In the genomic region with DNA sequence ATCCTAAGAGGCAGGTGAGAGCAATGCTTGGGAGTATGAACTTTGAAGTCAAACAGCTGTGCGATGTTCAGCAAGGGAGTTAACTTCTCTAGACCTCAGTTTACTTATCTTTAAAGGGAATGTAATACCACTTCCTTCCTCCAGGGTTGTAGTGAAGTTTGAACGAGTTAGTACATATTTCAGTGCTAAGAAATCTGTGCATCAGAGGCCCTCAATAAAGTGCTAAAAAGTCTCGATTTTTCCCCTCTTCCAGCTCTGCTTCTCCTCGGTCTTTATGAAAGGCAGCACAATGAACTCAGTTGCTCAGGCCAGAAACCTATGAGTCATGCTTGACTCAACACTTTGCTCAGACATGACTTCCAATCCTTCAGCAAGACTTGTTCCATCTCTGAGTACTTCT, we compare ENCODE assay signal across 10 cellular contexts.
A peak's percentile ranks its signal among the peaks of the same experiment; 100 is the strongest.
DNase-seq lines count a peak whose midpoint lies in the region; ATAC-seq, FAIRE-seq and TF ChIP-seq lines count a peak whose summit lies in the region.
"Had no signal": no experiment of that assay in that cellular context is flagged by ENCODE, and none has a peak within 500 bp of the region (broad histone marks: within the 10 kb centered on the region; RNA-seq: fewer than 3 reads in every experiment).

No MANE protein-coding gene starts in this region.

- FAIRE-seq in keratinocyte (lab: Jason Lieb, UNC) (peak; percentile 97), pancreas (lab: Jason Lieb, UNC) (no peak)

- H3K79me2 ChIP-seq in keratinocyte (ENCODE audit: control insufficient read depth, insufficient read depth, low read length): no peaks in the 10 kb centered on the region
- H3K79me2 ChIP-seq: parathyroid adenoma had no signal

- no peak for ATAC-seq in gastroesophageal sphincter
- no peak for ATAC-seq in pancreas

- H3K9ac ChIP-seq in keratinocyte (ENCODE audit: control insufficient read depth, extremely low read depth, insufficient read depth, low read length): no peak overlapping the region
- H3K9ac ChIP-seq: parathyroid adenoma had no signal

- no peak for TF ChIP-seq POLR2A in gastroesophageal sphincter (IDR thresholded peaks at IDR 0.05)
- no peak for TF ChIP-seq POLR2A in stomach (IDR thresholded peaks at IDR 0.05)

- DNase-seq in DMS114 treated with DMSO at 0.1 percent for 48 hours (lab: John Stamatoyannopoulos, UW; ENCODE audit: unreplicated experiment): peak; percentile 1
- DNase-seq in H4 (ENCODE audit: low spot score): peak; percentile 41
- DNase-seq in SJSA1 (ENCODE audit: low read depth in 1 of 2, low spot score in 2 of 2): peak; percentile 52 to 60
- peak; percentile 79 for DNase-seq in keratinocyte (ENCODE audit: low read depth, low spot score)
- DNase-seq in stomach: no peak
- no peak for DNase-seq in germinal center (ENCODE audit: low spot score)
- DNase-seq in pancreas: no peak
- DNase-seq: activated CD4-positive, alpha-beta T cell treated with anti-CD3 and anti-CD28 coated beads for 1 hour had no signal

- dilution Hi-C loops in keratinocyte (cut with MboI; ENCODE audit: extremely low pct_ligation_motif_present, low sequenced_read_pairs): no loop called here

- H3K27me3 ChIP-seq in SJSA1 (replicated peaks) (no peaks in the 10 kb centered on the region), keratinocyte (ENCODE audit: control insufficient read depth, extremely low read depth, insufficient read depth, low read length) (no peaks in the 10 kb centered on the region), gastroesophageal sphincter (no peaks in the 10 kb centered on the region), stomach (no peaks in the 10 kb centered on the region), pancreas (no peaks in the 10 kb centered on the region)

- no peaks in the 10 kb centered on the region for H3K9me1 ChIP-seq in keratinocyte (ENCODE audit: control insufficient read depth, extremely low read depth, insufficient read depth, low read length)

- peak in 1 of 3 experiments; percentile 2 for TF ChIP-seq CTCF in keratinocyte (optimal IDR thresholded peaks at IDR 0.05 in 1 of 3, IDR thresholded peaks at IDR 0.05 in 1 of 3, conservative IDR thresholded peaks at IDR 0.05 in 1 of 3; ENCODE audit: extremely low read depth in 1 of 3, insufficient read depth in 2 of 3, low read length in 3 of 3)
- TF ChIP-seq CTCF in gastroesophageal sphincter (IDR thresholded peaks at IDR 0.05): no peak
- no peak for TF ChIP-seq CTCF in stomach (IDR thresholded peaks at IDR 0.05)
- TF ChIP-seq CTCF in pancreas (IDR thresholded peaks at IDR 0.05): no peak

- H4K20me1 ChIP-seq in keratinocyte (ENCODE audit: control insufficient read depth, extremely low read depth, insufficient read depth, low read length): no peaks in the 10 kb centered on the region

- peak overlapping the region; percentile 64 for H2AFZ ChIP-seq in keratinocyte (ENCODE audit: control insufficient read depth, low read length)
- H2AFZ ChIP-seq: parathyroid adenoma had no signal

- 77 to 82% methylated on average over 4 of the region's 4 CpGs for WGBS in gastroesophageal sphincter (ENCODE audit: low coverage in 1 of 2), 2 donors
- WGBS in stomach, 5 donors: 68 to 84% (median 75%) methylated on average over 4 of the region's 4 CpGs
- WGBS in pancreas, 2 donors: 68 to 77% methylated on average over 4 of the region's 4 CpGs

- no peaks in the 10 kb centered on the region for H3K36me3 ChIP-seq in SJSA1
- no peaks in the 10 kb centered on the region for H3K36me3 ChIP-seq in keratinocyte (ENCODE audit: control insufficient read depth in 2 of 2, extremely low read depth in 1 of 2, insufficient read depth in 2 of 2, low read length in 2 of 2)
- no peaks in the 10 kb centered on the region for H3K36me3 ChIP-seq in gastroesophageal sphincter
- no peaks in the 10 kb centered on the region for H3K36me3 ChIP-seq in stomach
- H3K36me3 ChIP-seq in pancreas: no peaks in the 10 kb centered on the region

- peak overlapping the region; percentile 34 for H3K4me2 ChIP-seq in keratinocyte (ENCODE audit: control insufficient read depth, extremely low read depth, insufficient read depth, low read depth, low read length)

- intact Hi-C loops in stomach (cut with DNase I; ENCODE audit: low total_unique reads) (no loop called here), pancreas (cut with DNase I) (no loop called here)

- TF ChIP-seq EP300 in gastroesophageal sphincter (IDR thresholded peaks at IDR 0.05) (no peak), stomach (IDR thresholded peaks at IDR 0.05) (no peak)

- H3K27ac ChIP-seq in SJSA1: peak overlapping the region; percentile 23
- H3K27ac ChIP-seq in keratinocyte (ENCODE audit: control insufficient read depth, insufficient read depth, low read length): peak overlapping the region; percentile 0
- H3K27ac ChIP-seq in gastroesophageal sphincter: no peak overlapping the region
- H3K27ac ChIP-seq in stomach: no peak overlapping the region
- no peak overlapping the region for H3K27ac ChIP-seq in pancreas
- H3K27ac ChIP-seq: parathyroid adenoma had no signal

- H3K4me3 ChIP-seq in SJSA1 (no peak overlapping the region), keratinocyte (ENCODE audit: control insufficient read depth in 2 of 3, extremely low read depth in 1 of 3, insufficient read depth in 2 of 3, low read depth in 1 of 3, low read length in 3 of 3) (no peak overlapping the region), gastroesophageal sphincter (no peak overlapping the region), stomach (no peak overlapping the region), pancreas (no peak overlapping the region)

- no peaks in the 10 kb centered on the region; the same call in 1 of the 2 replicates for H3K9me3 ChIP-seq in SJSA1 (replicated peaks)
- H3K9me3 ChIP-seq in keratinocyte (ENCODE audit: control insufficient read depth, low read depth, low read length): no peaks in the 10 kb centered on the region
- no peaks in the 10 kb centered on the region for H3K9me3 ChIP-seq in gastroesophageal sphincter
- no peaks in the 10 kb centered on the region for H3K9me3 ChIP-seq in stomach
- H3K9me3 ChIP-seq in pancreas: no peaks in the 10 kb centered on the region

- H3K4me1 ChIP-seq in SJSA1 (replicated peaks) (peaks cover 26% of the 10 kb centered on the region), keratinocyte (ENCODE audit: control insufficient read depth, extremely low read depth, insufficient read depth, low read length) (peaks cover 6% of the 10 kb centered on the region), gastroesophageal sphincter (no peaks in the 10 kb centered on the region), stomach (no peaks in the 10 kb centered on the region), pancreas (no peaks in the 10 kb centered on the region)
- H3K4me1 ChIP-seq: parathyroid adenoma had no signal

Comparison
In these comparisons a context has a peak if more than half of its experiments do, and no peak if none do; other contexts are left out.
1. DNase-seq: peak in DMS114 treated with DMSO at 0.1 percent for 48 hours (single experiment), H4 (single experiment), SJSA1 (2 of 2) and keratinocyte (single experiment); none in stomach (single experiment), germinal center (single experiment) and pancreas (0 of 6).
2. H3K27ac ChIP-seq: peak in SJSA1 (single experiment) and keratinocyte (single experiment); none in gastroesophageal sphincter (0 of 4), stomach (0 of 5) and pancreas (0 of 4).